Comparison of ENCODE assay signal across 26 cellular contexts in the genomic region with DNA sequence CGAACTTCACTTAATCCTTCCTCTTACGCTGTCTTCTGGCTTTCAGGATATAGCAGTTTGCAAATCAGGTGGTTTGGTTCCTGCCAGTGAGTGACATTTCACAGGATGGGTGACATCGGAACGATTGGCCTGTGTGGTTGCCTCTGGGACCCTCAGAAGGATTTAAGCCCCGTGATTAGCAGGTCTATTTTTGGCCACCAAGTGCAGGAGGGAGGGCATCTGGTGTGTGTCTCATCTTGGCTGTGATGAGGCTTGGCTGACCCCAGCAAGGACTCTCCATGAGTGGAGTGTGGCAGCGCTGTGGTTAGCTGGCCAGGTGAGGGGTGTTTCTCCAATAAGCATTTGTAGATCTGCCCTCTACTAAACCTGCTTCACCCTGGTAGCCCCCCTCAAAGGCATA.
"Had no signal": no experiment of that assay in that cellular context is flagged by ENCODE, and none has a peak within 500 bp of the region (broad histone marks: within the 10 kb centered on the region; RNA-seq: fewer than 3 reads in every experiment).

No MANE protein-coding gene starts in this region.

- DNase-seq: activated CD4-positive, alpha-beta memory T cell treated with anti-CD3 and anti-CD28 coated beads for 36 hours; activated CD4-positive, alpha-beta T cell treated with anti-CD3 and anti-CD28 coated beads for 48 hours; activated CD8-positive, alpha-beta memory T cell treated with anti-CD3 and anti-CD28 coated beads, Interleukin-2, amount 50 U/mL, for 48 hours; activated gamma-delta T cell; activated naive CD4-positive, alpha-beta T cell treated with anti-CD3 and anti-CD28 coated beads, Interleukin-2, amount 10 ng/mL, durations not matched to agents 7 days and 5 days; activated naive CD8-positive, alpha-beta T cell treated with anti-CD3 and anti-CD28 coated beads, Interleukin-2, amount 10 ng/mL, durations not matched to agents 7 days and 5 days; activated T-cell treated with anti-CD3 and anti-CD28 coated beads, Interleukin-2, amount 50 U/mL, for 24 hours; amniotic stem cell; foreskin melanocyte; glutamatergic neuron; hippocampal formation; kidney; lower lobe of right lung; mesenchymal stem cell; natural killer cell; right lobe of liver; small intestine; stimulated activated naive B cell treated with anti-CD40 and anti-IgM and Interleukin-4, amounts not matched to agents 10 μg/mL and 1 μg/mL and 100 μg/mL, for 72 hours; stomach; T1000; thyroid gland; upper lobe of right lung; WERI-Rb-1 had no signal

- H2AFZ ChIP-seq: neural progenitor cell had no signal

- H3K4me1 ChIP-seq: lower lobe of right lung, neural progenitor cell, stomach, thyroid gland, upper lobe of right lung had no signal

- ATAC-seq: activated CD4-positive, CD25-positive, alpha-beta regulatory T cell treated with anti-CD3 and anti-CD28 coated beads, Interleukin-2, amount 50 U/mL, for 24 hours; lower lobe of right lung; natural killer cell; right lobe of liver; stimulated activated naive B cell treated with anti-CD40 and anti-IgM and Interleukin-4, amounts not matched to agents 10 μg/mL and 1 μg/mL and 100 μg/mL, for 72 hours; upper lobe of right lung had no signal

- H3K4me3 ChIP-seq: esophagus muscularis mucosa, lower lobe of right lung, neural progenitor cell, right lobe of liver, stomach, thyroid gland, upper lobe of right lung had no signal

- H3K27ac ChIP-seq: esophagus muscularis mucosa, lower lobe of right lung, neural progenitor cell, right lobe of liver, stomach, thyroid gland, upper lobe of right lung, WERI-Rb-1 had no signal

- H3K9ac ChIP-seq: neural progenitor cell had no signal

- H3K27me3 ChIP-seq: esophagus muscularis mucosa, neural progenitor cell, right lobe of liver, stomach, thyroid gland, upper lobe of right lung had no signal

- H3K9me3 ChIP-seq: esophagus muscularis mucosa, lower lobe of right lung, right lobe of liver, stomach, thyroid gland, upper lobe of right lung had no signal

- H3K36me3 ChIP-seq: esophagus muscularis mucosa, lower lobe of right lung, neural progenitor cell, right lobe of liver, stomach, thyroid gland, upper lobe of right lung, WERI-Rb-1 had no signal

- H3K4me2 ChIP-seq: neural progenitor cell had no signal
